Comparison of ENCODE assay signal across 21 cellular contexts in the genomic region with DNA sequence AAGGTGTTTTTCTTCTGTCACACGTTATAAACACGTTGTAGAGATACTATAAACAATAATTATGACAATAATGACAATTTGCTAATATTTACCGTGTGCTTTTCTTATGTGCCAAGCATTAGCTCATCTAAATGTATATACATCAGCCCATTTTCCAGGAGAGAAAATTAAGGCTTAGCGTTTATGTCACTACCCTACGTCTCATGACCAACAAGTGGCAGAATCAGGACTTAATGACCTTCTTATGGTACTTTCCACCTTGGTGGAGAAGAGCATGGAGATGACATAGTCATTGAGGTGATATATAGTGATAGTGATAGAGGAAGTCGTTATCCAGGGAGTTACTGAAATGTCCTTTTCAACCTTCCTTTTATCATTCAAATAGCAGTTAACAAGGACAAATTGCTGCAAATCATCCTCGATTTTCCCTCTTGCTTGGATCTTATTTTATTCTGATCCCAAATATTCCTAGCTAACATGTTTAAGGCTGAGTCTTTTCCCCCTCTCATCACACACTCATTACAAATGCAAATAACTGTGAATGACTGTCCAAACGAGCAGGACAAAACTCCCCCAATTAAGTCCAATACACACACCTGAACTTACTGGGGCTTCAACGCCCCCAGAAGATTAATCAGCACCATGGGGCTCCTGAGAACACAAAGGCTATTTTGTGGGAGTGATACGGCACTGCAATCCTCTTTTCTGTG. TPM values are rescaled to one million over a fixed set of nuclear protein-coding genes. Genes with fewer than 3 reads are reported as not detected.
DNase-seq lines count a peak whose midpoint lies in the region; ATAC-seq, FAIRE-seq and TF ChIP-seq lines count a peak whose summit lies in the region.
"Had no signal": no experiment of that assay in that cellular context is flagged by ENCODE, and none has a peak within 500 bp of the region (broad histone marks: within the 10 kb centered on the region; RNA-seq: fewer than 3 reads in every experiment).

No MANE protein-coding gene starts in this region.

- H3K4me2 ChIP-seq in DND-41 (ENCODE audit: insufficient read depth, low read length) (no peak overlapping the region), H1 (ENCODE audit: insufficient read depth in 1 of 2, low read depth in 2 of 2, low read length in 2 of 2) (no peak overlapping the region; a peak in 1 of 4 replicates)
- H3K4me2 ChIP-seq: KMS-11 had no signal

- DNase-seq in DND-41 (no peak), H1 (ENCODE audit: low read depth in 1 of 2, low spot score in 2 of 2) (no peak), SW 1271 (lab: John Stamatoyannopoulos, UW) (no peak), Right ventricle myocardium superior (no peak), NCI-H2107 treated with DMSO at 0.1 percent for 48 hours (lab: John Stamatoyannopoulos, UW; ENCODE audit: unreplicated experiment) (no peak)
- DNase-seq in CD8-positive, alpha-beta T cell = no peak
- DNase-seq: activated CD4-positive, alpha-beta T cell treated with anti-CD3 and anti-CD28 coated beads, Interleukin-2, amount 50 U/mL, for 1 hour; foreskin fibroblast; left lung; naive thymus-derived CD8-positive, alpha-beta T cell; NCI-H1092; NCI-H2029 treated with DMSO at 0.1 percent for 48 hours; ovary; Peyer's patch; right cardiac atrium had no signal

- POLR2A ChIA-PET in H1 (lab: Charles Lee; ENCODE audit: partially characterized antibody) = interaction anchor here (0.6 kb wide), 1 partner anchor 167 kb away, joined by 3 read pairs; no protein-coding TSS in a partner anchor
- POLR2A ChIA-PET in CD8-positive, alpha-beta T cell (lab: Charles Lee) = interaction anchor here (1.2 kb wide), 1 partner anchor 32 kb away, joined by 3 read pairs; no protein-coding TSS in a partner anchor

- TF ChIP-seq RAD21 in H1 (IDR thresholded peaks at IDR 0.05 in 1 of 2, conservative IDR thresholded peaks at IDR 0.05 in 1 of 2; ENCODE audit: low read depth in 2 of 2, low read length in 2 of 2) = no peak

- no peaks in the 10 kb centered on the region for H3K23me2 ChIP-seq in H1 (ENCODE audit: low read depth, low read length)

- H3K4me3 ChIP-seq in DND-41 (ENCODE audit: low read depth in 1 of 2, low read length in 2 of 2) (no peak overlapping the region), H1 (ENCODE audit: extremely low read depth in 1 of 4, insufficient read depth in 2 of 4, low read depth in 3 of 4, low read length in 4 of 4) (no peak overlapping the region)
- H3K4me3 ChIP-seq in CD8-positive, alpha-beta T cell (ENCODE audit: low read depth, low read length) = no peak overlapping the region
- H3K4me3 ChIP-seq: left lung, ovary, Peyer's patch had no signal

- H2AFZ ChIP-seq in DND-41 (ENCODE audit: low read depth, low read length) (no peak overlapping the region), H1 (ENCODE audit: low read length) (no peak overlapping the region)

- no peaks in the 10 kb centered on the region for H3K9me3 ChIP-seq in DND-41 (ENCODE audit: insufficient read depth, low read length, severe bottlenecking)
- H3K9me3 ChIP-seq in KOPT-K1 (ENCODE audit: insufficient read depth, low read length, poor library complexity, severe bottlenecking) = no peaks in the 10 kb centered on the region
- H3K9me3 ChIP-seq in H1 (ENCODE audit: insufficient read depth in 2 of 2, low read depth in 1 of 2, low read length in 1 of 2) = no peaks in the 10 kb centered on the region
- H3K9me3 ChIP-seq in CD8-positive, alpha-beta T cell (ENCODE audit: low read length) = no peaks in the 10 kb centered on the region
- H3K9me3 ChIP-seq: left lung, ovary, Peyer's patch had no signal

- 72% methylated on average over 10 of the region's 10 CpGs; no CpG with 5 or more reads in 1 of the 2 experiments for WGBS in H1 (ENCODE audit: extremely low coverage in 1 of 2, insufficient coverage in 1 of 2, insufficient read length in 1 of 2, insufficient replicate concordance in 2 of 2, low coverage in 1 of 2, low lambda C conversion rate in 2 of 2, missing lambda C conversion rate in 1 of 2), 2 experiments

- H3K18ac ChIP-seq in H1 (ENCODE audit: extremely low read depth, low read length) = no peak overlapping the region

- peaks cover 14% of the 10 kb centered on the region for H3K4me1 Mint-ChIP-seq in CD8-positive, alpha-beta T cell (ENCODE audit: low read depth)

- H3K27ac Mint-ChIP-seq in CD8-positive, alpha-beta T cell = no peak overlapping the region
- H3K27ac Mint-ChIP-seq: activated naive CD8-positive, alpha-beta T cell; mesothelial cell of epicardium; naive thymus-derived CD8-positive, alpha-beta T cell had no signal

- H3K23ac ChIP-seq in H1 (ENCODE audit: insufficient read length) = no peak overlapping the region

- H3K9me3 Mint-ChIP-seq in CD8-positive, alpha-beta T cell = no peaks in the 10 kb centered on the region
- H3K9me3 Mint-ChIP-seq: mesothelial cell of epicardium; naive thymus-derived CD8-positive, alpha-beta T cell had no signal

- no peak overlapping the region for H2BK20ac ChIP-seq in H1 (ENCODE audit: low read length)

- no peak overlapping the region for H3K56ac ChIP-seq in H1 (replicated peaks; ENCODE audit: insufficient read length, low read depth, low read length)

- no peak for FAIRE-seq in H1 (lab: Jason Lieb, UNC)

- no peak overlapping the region for H2BK12ac ChIP-seq in H1 (ENCODE audit: low read depth, low read length)

- CTCF ChIA-PET in H1 (lab: Charles Lee; ENCODE audit: partially characterized antibody) = interaction anchor here (1.3 kb wide), 1 partner anchor 18 kb away, joined by 3 read pairs; no protein-coding TSS in a partner anchor
- CTCF ChIA-PET in CD8-positive, alpha-beta T cell (lab: Charles Lee) = no interaction called here

- H4K91ac ChIP-seq in H1 (replicated peaks; ENCODE audit: insufficient read length, low read length) = no peak overlapping the region

- H3K14ac ChIP-seq in H1 (ENCODE audit: insufficient read length) = no peak overlapping the region

- H3K4me1 ChIP-seq in DND-41 (ENCODE audit: insufficient read depth, low read length) (peaks cover 44% of the 10 kb centered on the region), H1 (replicated peaks in 1 of 4; ENCODE audit: control insufficient read depth in 3 of 4, insufficient read depth in 4 of 4, low read length in 3 of 4) (peaks cover 1 to 24% (median 10%) of the 10 kb centered on the region in 4 experiments; a peak in 5 of 7 replicates)
- peaks cover 9% of the 10 kb centered on the region for H3K4me1 ChIP-seq in CD8-positive, alpha-beta T cell (ENCODE audit: insufficient read depth, low read length)
- H3K4me1 ChIP-seq: Peyer's patch had no signal

- TF ChIP-seq EP300 in H1 (IDR thresholded peaks at IDR 0.05; ENCODE audit: borderline replicate concordance in 1 of 2, low read depth in 2 of 2, low read length in 2 of 2) = no peak

- H3K4me3 Mint-ChIP-seq in CD8-positive, alpha-beta T cell = no peak overlapping the region
- H3K4me3 Mint-ChIP-seq: activated naive CD8-positive, alpha-beta T cell; mesothelial cell of epicardium; naive thymus-derived CD8-positive, alpha-beta T cell had no signal

- no peak overlapping the region for H2BK5ac ChIP-seq in H1 (ENCODE audit: low read depth, low read length)

- H2BK15ac ChIP-seq in H1 (ENCODE audit: low read length) = no peak overlapping the region

- peaks cover 6% of the 10 kb centered on the region for H3K27me3 Mint-ChIP-seq in CD8-positive, alpha-beta T cell (ENCODE audit: low read depth)

- no peaks in the 10 kb centered on the region for H3K36me3 Mint-ChIP-seq in CD8-positive, alpha-beta T cell
- H3K36me3 Mint-ChIP-seq: activated naive CD8-positive, alpha-beta T cell; mesothelial cell of epicardium; naive thymus-derived CD8-positive, alpha-beta T cell had no signal

- no peak for TF ChIP-seq CTCF in DND-41 (IDR thresholded peaks at IDR 0.05; ENCODE audit: borderline replicate concordance, extremely low read depth, low read length, poor library complexity, severe bottlenecking)
- TF ChIP-seq CTCF in H1 (IDR thresholded peaks at IDR 0.05; ENCODE audit: control extremely low read depth in 1 of 3, insufficient read depth in 1 of 3, low read depth in 1 of 3, low read length in 3 of 3) = no peak
- TF ChIP-seq CTCF in CD8-positive, alpha-beta T cell (IDR thresholded peaks at IDR 0.05) = no peak

- intact Hi-C loops in CD8-positive, alpha-beta T cell (cut with DNase I, micrococcal nuclease) = no loop called here
- intact Hi-C loops in Right ventricle myocardium superior (cut with DNase I) = no loop called here

- TF ChIP-seq POLR2A in H1 (IDR thresholded peaks at IDR 0.05; ENCODE audit: control extremely low read depth in 1 of 2, low read depth in 2 of 2, low read length in 2 of 2) = no peak

- H3K36me3 ChIP-seq in DND-41 (ENCODE audit: insufficient read depth, low read length) = no peaks in the 10 kb centered on the region; the same call in 1 of the 2 replicates
- no peaks in the 10 kb centered on the region for H3K36me3 ChIP-seq in KOPT-K1 (ENCODE audit: insufficient read depth, low read length)
- no peaks in the 10 kb centered on the region for H3K36me3 ChIP-seq in H1 (ENCODE audit: control insufficient read depth in 2 of 4, insufficient read depth in 4 of 4, low read length in 3 of 4)
- no peaks in the 10 kb centered on the region for H3K36me3 ChIP-seq in CD8-positive, alpha-beta T cell (ENCODE audit: insufficient read depth, low read length)
- H3K36me3 ChIP-seq: left lung, ovary, Peyer's patch had no signal

- no peak overlapping the region for H3K4ac ChIP-seq in H1 (replicated peaks; ENCODE audit: insufficient read length, low read depth, low read length)

- H4K20me1 ChIP-seq in DND-41 (ENCODE audit: insufficient read depth, low read length) (peaks cover 65% of the 10 kb centered on the region), H1 (replicated peaks in 1 of 2; ENCODE audit: control insufficient read depth in 1 of 2, insufficient read depth in 2 of 2, low read length in 2 of 2) (peaks cover 0 to 7% of the 10 kb centered on the region in 2 experiments)

- H3K27ac ChIP-seq in DND-41 (ENCODE audit: low read length) = peak overlapping the region; percentile 93
- peak overlapping the region; percentile 88 for H3K27ac ChIP-seq in KOPT-K1 (ENCODE audit: low read depth, low read length, poor library complexity, severe bottlenecking)
- no peak overlapping the region for H3K27ac ChIP-seq in H1 (ENCODE audit: low read depth, low read length)
- H3K27ac ChIP-seq in CD8-positive, alpha-beta T cell (ENCODE audit: low read depth, low read length) = no peak overlapping the region
- H3K27ac ChIP-seq: epithelial cell of prostate, KMS-11, left lung, ovary, Peyer's patch had no signal

- H3K79me2 ChIP-seq in DND-41 (ENCODE audit: insufficient read depth, low read length) (peaks cover 95% of the 10 kb centered on the region), H1 (ENCODE audit: control insufficient read depth in 1 of 2, insufficient read depth in 2 of 2, low read length in 2 of 2) (peaks cover 0 to 44% of the 10 kb centered on the region in 2 experiments; a peak in 2 of 4 replicates)

- H3K79me1 ChIP-seq in H1 (ENCODE audit: low read depth, low read length) = peaks cover 6% of the 10 kb centered on the region; the same call in 1 of the 2 replicates

- no peak overlapping the region for H2AK5ac ChIP-seq in H1 (ENCODE audit: low read depth, low read length)

- no peak overlapping the region for H2BK120ac ChIP-seq in H1 (replicated peaks; ENCODE audit: low read depth, low read length)

- H3K9ac ChIP-seq in DND-41 (ENCODE audit: low read depth, low read length) = no peak overlapping the region
- no peak overlapping the region for H3K9ac ChIP-seq in H1 (replicated peaks in 1 of 4; ENCODE audit: extremely low read depth in 1 of 4, low read depth in 3 of 4, low read length in 3 of 4)
- H3K9ac ChIP-seq: KMS-11 had no signal

- H4K8ac ChIP-seq in H1 (ENCODE audit: extremely low read depth, insufficient read depth, low read length) = no peak overlapping the region

- no peaks in the 10 kb centered on the region for H3K27me3 ChIP-seq in DND-41 (ENCODE audit: insufficient read depth, low read length, poor library complexity)
- no peaks in the 10 kb centered on the region for H3K27me3 ChIP-seq in H1 (replicated peaks in 1 of 4; ENCODE audit: control insufficient read depth in 3 of 4, extremely low read depth in 1 of 4, insufficient read depth in 3 of 4, low read length in 3 of 4)
- H3K27me3 ChIP-seq in CD8-positive, alpha-beta T cell (ENCODE audit: insufficient read depth, low read length) = no peaks in the 10 kb centered on the region
- H3K27me3 ChIP-seq: left lung, ovary, Peyer's patch had no signal

- H4K5ac ChIP-seq in H1 (ENCODE audit: insufficient read length, low read depth, low read length) = no peak overlapping the region

- ATAC-seq in DND-41 (ENCODE audit: insufficient read depth, low read depth) (no peak), GM18868 (IDR thresholded peaks at IDR 0.05; ENCODE audit: unreplicated experiment) (peak; percentile 66), Right ventricle myocardium superior (ENCODE audit: poor library complexity) (no peak)
- no peak for ATAC-seq in CD8-positive, alpha-beta T cell
- ATAC-seq: left lung; naive thymus-derived CD8-positive, alpha-beta T cell; right cardiac atrium had no signal

RNA-seq across cellular contexts. Expression of a gene that starts 27.3 kb away (rescaled TPM):
- total RNA-seq in H1 (2021; fragmentation: NEBNext Ultra II Directional; extraction: Animal tissue kit (Norgen Biotek cat#: 25700)) = 22.5 and 25.4 TPM in 2 replicates
- 15.3 and 21.0 TPM in 2 replicates for polyA plus RNA-seq in H1 (2011; rRNA removed)
- polyA plus RNA-seq in H1 (2011; cell fraction: cytosol; rRNA removed) = 9.4 TPM
- polyA plus RNA-seq in H1 (2011; cell fraction: nucleus; rRNA removed) = 14.3 TPM
- 13.7 to 15.0 TPM (median 14.4 TPM) in 4 replicates for polyA plus RNA-seq in H1 (2012, experiment 1 of 2)
- polyA plus RNA-seq in H1 (2012, experiment 2 of 2) = 7.6 TPM
- 11.7 TPM for polyA plus RNA-seq in H1 (2013, experiment 1 of 2)
- polyA plus RNA-seq in H1 (2013, experiment 2 of 2) = 11.4 TPM
- polyA minus RNA-seq in H1 (2011; rRNA and poly(A)+ RNA removed) = 9.2 and 13.0 TPM in 2 replicates
- 15.4 TPM for polyA minus RNA-seq in H1 (2011; cell fraction: cytosol; rRNA and poly(A)+ RNA removed)
- polyA minus RNA-seq in H1 (2011; cell fraction: nucleus; rRNA and poly(A)+ RNA removed) = 7.6 TPM
- total RNA-seq in CD8-positive, alpha-beta T cell = 1 to 10 TPM; 2.3 to 2.5 TPM
- total RNA-seq in Right ventricle myocardium superior = 14.9 TPM

Comparison
In these comparisons a context has a peak if more than half of its experiments do, and no peak if none do; other contexts are left out.
1. H3K27ac ChIP-seq: peak in DND-41 (single experiment) and KOPT-K1 (single experiment); none in H1 (single experiment) and CD8-positive, alpha-beta T cell (single experiment).